Comparison of ENCODE assay signal across 8 cellular contexts in genomic region chr7:138981332-138982203, GRCh38. TPM values are rescaled to one million over a fixed set of nuclear protein-coding genes. Genes with fewer than 3 reads are reported as not detected.
A peak's percentile ranks its signal among the peaks of the same experiment; 100 is the strongest.
DNase-seq lines count a peak whose midpoint lies in the region; ATAC-seq and TF ChIP-seq lines count a peak whose summit lies in the region.

Gene KIAA1549, minus strand, starts transcription at chr7:138981389. Its CDS starts 120 bp downstream, at chr7:138981269.

- H3K4me1 Mint-ChIP-seq in chondrocyte (ENCODE audit: low read depth): peaks cover 21% of the 10 kb centered on the region

- H3K27ac ChIP-seq in WERI-Rb-1: peak within 1 kb of the TSS; percentile 81

- H3K36me3 ChIP-seq in WERI-Rb-1: no peaks in the 10 kb centered on the region

- ATAC-seq in HG02571 (IDR thresholded peaks at IDR 0.05; ENCODE audit: unreplicated experiment): peak; percentile 73

- H3K9me3 ChIP-seq in WERI-Rb-1 (ENCODE audit: severe bottlenecking): no peaks in the 10 kb centered on the region

- no peaks in the 10 kb centered on the region for H3K9me3 Mint-ChIP-seq in chondrocyte (ENCODE audit: low read depth)

- peak; percentile 19; the same call in 1 of the 2 replicates for TF ChIP-seq CTCF in WERI-Rb-1 (IDR thresholded peaks at IDR 0.05; ENCODE audit: low read depth, low read length)
- TF ChIP-seq CTCF in chondrocyte (IDR thresholded peaks at IDR 0.05): peak; percentile 35

- DNase-seq in DMS 273 (lab: John Stamatoyannopoulos, UW; ENCODE audit: unreplicated experiment): peak; percentile 93
- no peak for DNase-seq in DMS 273 treated with DMSO at 0.1 percent for 48 hours (lab: John Stamatoyannopoulos, UW)
- peak; percentile 62 for DNase-seq in NCI-H1092 (lab: John Stamatoyannopoulos, UW)
- DNase-seq in WERI-Rb-1: peak; percentile 80
- no peak for DNase-seq in chondrocyte (ENCODE audit: low spot score)
- peak; percentile 81 for DNase-seq in kidney tubule cell (ENCODE audit: low spot score)
- peak; percentile 24 for DNase-seq in stimulated activated CD4-positive, alpha-beta T cell treated with anti-CD3 and anti-CD28 coated beads, Interleukin-2, amount 100 ng/mL, for 4 hours (ENCODE audit: low read depth)

- peak within 1 kb of the TSS; percentile 4 for H3K27ac Mint-ChIP-seq in chondrocyte (ENCODE audit: unreplicated experiment)

- H3K27me3 ChIP-seq in WERI-Rb-1 (ENCODE audit: insufficient read depth, low read depth, severe bottlenecking): no peaks in the 10 kb centered on the region

- H3K27me3 Mint-ChIP-seq in chondrocyte (ENCODE audit: low read depth): no peaks in the 10 kb centered on the region

- no peaks in the 10 kb centered on the region for H3K36me3 Mint-ChIP-seq in chondrocyte (ENCODE audit: low read depth)

- H3K4me3 ChIP-seq in WERI-Rb-1 (ENCODE audit: low read depth, low read length): peak within 1 kb of the TSS; percentile 90

- peak within 1 kb of the TSS; percentile 81 for H3K4me3 Mint-ChIP-seq in chondrocyte (ENCODE audit: unreplicated experiment)

RNA-seq across cellular contexts. Expression of gene KIAA1549, which starts in this region (rescaled TPM):
- total RNA-seq in chondrocyte: 4.7 to 9.2 TPM (median 8.5 TPM) in 3 replicates

Comparison
In these comparisons a context has a peak if more than half of its experiments do, and no peak if none do; other contexts are left out.
1. DNase-seq: peak in DMS 273 (single experiment), NCI-H1092 (single experiment), WERI-Rb-1 (single experiment), kidney tubule cell (single experiment) and stimulated activated CD4-positive, alpha-beta T cell treated with anti-CD3 and anti-CD28 coated beads, Interleukin-2, amount 100 ng/mL, for 4 hours (single experiment); none in DMS 273 treated with DMSO at 0.1 percent for 48 hours (single experiment) and chondrocyte (single experiment).